In genomic region chr17:55965051-55965450, GRCh38 we compare ENCODE assay signal across 2 cellular contexts.
TF ChIP-seq lines count a peak whose summit lies in the region.

No MANE protein-coding gene starts in this region.

TF ChIP-seq in GM23338, 12 proteins besides CTCF, POLR2A, EP300 and RAD21 (continued from another document):
- TF ChIP-seq REST (IDR thresholded peaks at IDR 0.05; ENCODE audit: unreplicated experiment): no peak
- no peak for TF ChIP-seq ETS1 (IDR thresholded peaks at IDR 0.05)
- no peak for TF ChIP-seq POLR2AphosphoS5 (IDR thresholded peaks at IDR 0.05; ENCODE audit: low read depth)
- no peak for TF ChIP-seq ZNF462 (CRISPR knock-in tag; IDR thresholded peaks at IDR 0.05)
- TF ChIP-seq EZH2phosphoT487 (IDR thresholded peaks at IDR 0.05; ENCODE audit: unreplicated experiment): no peak

TF ChIP-seq in WTC11, 78 proteins besides CTCF, POLR2A, EP300 and RAD21 (continued from another document):
- TF ChIP-seq ZNF512 (CRISPR knock-in tag; IDR thresholded peaks at IDR 0.05; ENCODE audit: borderline replicate concordance) (no peak), ZNF396 (CRISPR knock-in tag; IDR thresholded peaks at IDR 0.05; ENCODE audit: borderline replicate concordance) (no peak), NFE2L1 (CRISPR knock-in tag; IDR thresholded peaks at IDR 0.05) (no peak), GABPB1 (CRISPR knock-in tag; IDR thresholded peaks at IDR 0.05) (no peak), HMGA2 (CRISPR knock-in tag; IDR thresholded peaks at IDR 0.05) (no peak), E2F5 (CRISPR knock-in tag; IDR thresholded peaks at IDR 0.05) (no peak), SP1 (CRISPR knock-in tag; conservative IDR thresholded peaks at IDR 0.05) (no peak)
